In genomic region chr5:161286066-161286655, GRCh38 we compare ENCODE assay signal across 12 cellular contexts.
DNase-seq lines count a peak whose midpoint lies in the region; ATAC-seq and TF ChIP-seq lines count a peak whose summit lies in the region.
"Had no signal": no experiment of that assay in that cellular context is flagged by ENCODE, and none has a peak within 500 bp of the region (broad histone marks: within the 10 kb centered on the region; RNA-seq: fewer than 3 reads in every experiment).

No MANE protein-coding gene starts in this region.

- no peak overlapping the region for H3K27ac ChIP-seq in thyroid gland

- no peaks in the 10 kb centered on the region for H3K36me3 ChIP-seq in thyroid gland

- no peaks in the 10 kb centered on the region for H3K27me3 ChIP-seq in thyroid gland

- no peak overlapping the region for H3K4me3 ChIP-seq in thyroid gland (replicated peaks in 1 of 3)

- WGBS in thyroid gland, 2 donors: 88 to 93% methylated on average over 3 of the region's 3 CpGs

- no peak for TF ChIP-seq POLR2A in thyroid gland (IDR thresholded peaks at IDR 0.05)

- no peaks in the 10 kb centered on the region for H3K4me1 ChIP-seq in thyroid gland

- intact Hi-C loops in thyroid gland (cut with DNase I): no loop called here

- ATAC-seq in GM18517 (IDR thresholded peaks at IDR 0.05; ENCODE audit: unreplicated experiment): peak; percentile 86
- peak; percentile 98 for ATAC-seq in HG02973 (IDR thresholded peaks at IDR 0.05; ENCODE audit: unreplicated experiment)

- no peak for TF ChIP-seq CTCF in GM20000 (IDR thresholded peaks at IDR 0.05; ENCODE audit: extremely low read depth, missing control alignments)
- no peak for TF ChIP-seq CTCF in thyroid gland (IDR thresholded peaks at IDR 0.05)

- peak; percentile 44 for DNase-seq in GM20000 (ENCODE audit: low spot score)
- peak; percentile 24 for DNase-seq in NCI-H446 treated with DMSO at 0.1 percent for 48 hours (lab: John Stamatoyannopoulos, UW)
- no peak for DNase-seq in NCI-H510A treated with DMSO at 0.1 percent for 48 hours (lab: John Stamatoyannopoulos, UW)
- DNase-seq in ureter (ENCODE audit: low spot score): no peak
- DNase-seq in anterior cingulate cortex (lab: John Stamatoyannopoulos, UW): no peak
- no peak for DNase-seq in thyroid gland
- DNase-seq: erythroblast, H7, naive B cell, NCI-H748 treated with DMSO at 0.1 percent for 48 hours had no signal

- no peaks in the 10 kb centered on the region for H3K9me3 ChIP-seq in thyroid gland

Comparison
In these comparisons a context has a peak if more than half of its experiments do, and no peak if none do; other contexts are left out.
1. DNase-seq: peak in GM20000 (single experiment) and NCI-H446 treated with DMSO at 0.1 percent for 48 hours (single experiment); none in NCI-H510A treated with DMSO at 0.1 percent for 48 hours (single experiment), ureter (single experiment), anterior cingulate cortex (0 of 58) and thyroid gland (0 of 2).